ENCODE assay signal across 29 cellular contexts in genomic region chr14:64939817-64940190, GRCh38. TPM values are rescaled to one million over a fixed set of nuclear protein-coding genes. Genes with fewer than 3 reads are reported as not detected.
DNase-seq lines count a peak whose midpoint lies in the region; ATAC-seq and TF ChIP-seq lines count a peak whose summit lies in the region.
"Had no signal": no experiment of that assay in that cellular context is flagged by ENCODE, and none has a peak within 500 bp of the region (broad histone marks: within the 10 kb centered on the region; RNA-seq: fewer than 3 reads in every experiment).

No MANE protein-coding gene starts in this region.

- H3K4me2 ChIP-seq in hepatocyte: no peak overlapping the region

- DNase-seq in activated naive CD4-positive, alpha-beta T cell (lab: John Stamatoyannopoulos, UW): no peak
- DNase-seq in T-cell (no peak), hepatocyte (ENCODE audit: low spot score) (no peak), stomach (no peak), HFFc6 (no peak), midbrain (lab: John Stamatoyannopoulos, UW) (no peak)
- DNase-seq: activated gamma-delta T cell treated with Interleukin-2 at 50 U/mL for 16 hours; hypothalamus; KBM-7; lower lobe of right lung; NCI-H1092 treated with DMSO at 0.1 percent for 48 hours; NCI-H187 treated with DMSO at 0.1 percent for 48 hours; NCI-H2171; NCI-H510A; sigmoid colon; stimulated activated CD4-positive, alpha-beta T cell treated with anti-CD3 and anti-CD28 coated beads, Interleukin-12 subunit alpha, Interleukin-12 subunit beta, amount 100 ng/mL, for 4 hours; stimulated activated CD4-positive, alpha-beta T cell treated with anti-CD3 and anti-CD28 coated beads, Interleukin-2, amount 100 ng/mL, for 48 hours; T-helper 1 cell; tibial artery had no signal

- H3K4me1 ChIP-seq in hepatocyte (ENCODE audit: insufficient read depth): peaks cover 32% of the 10 kb centered on the region
- peaks cover 5 to 76% (median 52%) of the 10 kb centered on the region in 4 donors for H3K4me1 ChIP-seq in stomach
- H3K4me1 ChIP-seq: lower lobe of right lung had no signal

- no peak for ATAC-seq in T-cell (replicated peaks in 1 of 4)
- no peak for ATAC-seq in activated CD4-positive, CD25-positive, alpha-beta regulatory T cell treated with anti-CD3 and anti-CD28 coated beads, Interleukin-2, amount 50 U/mL, for 24 hours
- ATAC-seq: gastroesophageal sphincter, GM12878, lower lobe of right lung had no signal

- CTCF ChIA-PET in T-cell (lab: Charles Lee): interaction anchor here in 1 of 2 donors (1.0 kb wide), 1 partner anchor 48 kb away, joined by 3 read pairs; no protein-coding TSS in a partner anchor

- intact Hi-C loops in stomach (cut with DNase I; ENCODE audit: low total_unique reads): no loop called here

- H3K4me3 Mint-ChIP-seq in activated naive CD4-positive, alpha-beta T cell treated with anti-CD3 and anti-CD28 coated beads, Interleukin-2, amount 50 U/mL, for 24 hours: no peak overlapping the region
- H3K4me3 Mint-ChIP-seq in T-cell (no peak overlapping the region), HFFc6 (no peak overlapping the region)

- no peaks in the 10 kb centered on the region for H3K9me3 ChIP-seq in hepatocyte (ENCODE audit: low read depth)
- no peaks in the 10 kb centered on the region for H3K9me3 ChIP-seq in stomach
- H3K9me3 ChIP-seq: gastroesophageal sphincter, lower lobe of right lung, sigmoid colon, tibial artery had no signal

- H3K9me3 Mint-ChIP-seq in activated naive CD4-positive, alpha-beta T cell treated with anti-CD3 and anti-CD28 coated beads, Interleukin-2, amount 50 U/mL, for 24 hours: no peaks in the 10 kb centered on the region
- no peaks in the 10 kb centered on the region for H3K9me3 Mint-ChIP-seq in T-cell
- no peaks in the 10 kb centered on the region for H3K9me3 Mint-ChIP-seq in HFFc6

- no peaks in the 10 kb centered on the region for H3K9me2 ChIP-seq in hepatocyte (replicated peaks; ENCODE audit: insufficient read depth)

- peak overlapping the region; percentile 74 for H3K27ac ChIP-seq in hepatocyte
- H3K27ac ChIP-seq in stomach: peak overlapping the region in 4 of 5 donors; percentile 1 to 78 (median 48)
- H3K27ac ChIP-seq: gastroesophageal sphincter, lower lobe of right lung, RWPE1, sigmoid colon, tibial artery had no signal

- POLR2A ChIA-PET in T-cell (lab: Charles Lee): interaction anchor here in 1 of 2 donors (0.7 kb wide), 1 partner anchor 1037 kb away, joined by 3 read pairs; no protein-coding TSS in a partner anchor

- WGBS in hepatocyte (ENCODE audit: low lambda C conversion rate, missing lambda C conversion rate): 78% methylated on average over 3 of the region's 3 CpGs
- WGBS in stomach, 5 donors: 77 to 88% (median 81%) methylated on average over 3 of the region's 3 CpGs

- H3K36me3 ChIP-seq in hepatocyte (replicated peaks; ENCODE audit: insufficient read depth, low read depth) (no peaks in the 10 kb centered on the region), stomach (peaks cover 10 to 38% (median 35%) of the 10 kb centered on the region in 4 donors)

- H3K79me2 ChIP-seq in hepatocyte: peaks cover 22% of the 10 kb centered on the region

- TF ChIP-seq CTCF in hepatocyte (IDR thresholded peaks at IDR 0.05; ENCODE audit: poor library complexity) (no peak), stomach (IDR thresholded peaks at IDR 0.05) (no peak), HFFc6 (IDR thresholded peaks at IDR 0.05) (no peak)

- H3K36me3 Mint-ChIP-seq in activated naive CD4-positive, alpha-beta T cell treated with anti-CD3 and anti-CD28 coated beads, Interleukin-2, amount 50 U/mL, for 24 hours: peaks cover 6% of the 10 kb centered on the region
- H3K36me3 Mint-ChIP-seq in T-cell: peaks cover 55% of the 10 kb centered on the region
- H3K36me3 Mint-ChIP-seq in HFFc6 (ENCODE audit: low read depth): no peaks in the 10 kb centered on the region

- no peak for TF ChIP-seq POLR2A in stomach (IDR thresholded peaks at IDR 0.05)

- no peaks in the 10 kb centered on the region for H3K27me3 Mint-ChIP-seq in activated naive CD4-positive, alpha-beta T cell treated with anti-CD3 and anti-CD28 coated beads, Interleukin-2, amount 50 U/mL, for 24 hours
- H3K27me3 Mint-ChIP-seq in T-cell (no peaks in the 10 kb centered on the region), HFFc6 (ENCODE audit: insufficient read depth) (peaks cover 3% of the 10 kb centered on the region; the same call in 1 of the 2 replicates)

- H4K20me1 ChIP-seq in hepatocyte (ENCODE audit: insufficient read depth, poor library complexity, severe bottlenecking): no peaks in the 10 kb centered on the region

- no peak for TF ChIP-seq EP300 in stomach (IDR thresholded peaks at IDR 0.05)

- H3K27me3 ChIP-seq in hepatocyte (no peaks in the 10 kb centered on the region), stomach (no peaks in the 10 kb centered on the region)
- H3K27me3 ChIP-seq: gastroesophageal sphincter, sigmoid colon, tibial artery had no signal

- H3K4me1 Mint-ChIP-seq in activated naive CD4-positive, alpha-beta T cell treated with anti-CD3 and anti-CD28 coated beads, Interleukin-2, amount 50 U/mL, for 24 hours: peaks cover 82% of the 10 kb centered on the region
- peaks cover 79 to 88% (median 85%) of the 10 kb centered on the region in 3 donors for H3K4me1 Mint-ChIP-seq in T-cell
- peaks cover 7% of the 10 kb centered on the region; the same call in 1 of the 2 replicates for H3K4me1 Mint-ChIP-seq in HFFc6 (ENCODE audit: low read depth)

- H3K27ac Mint-ChIP-seq in activated naive CD4-positive, alpha-beta T cell treated with anti-CD3 and anti-CD28 coated beads, Interleukin-2, amount 50 U/mL, for 24 hours: peak overlapping the region; percentile 12
- H3K27ac Mint-ChIP-seq in T-cell: peak overlapping the region; percentile 33 to 75
- H3K27ac Mint-ChIP-seq in HFFc6: no peak overlapping the region

- no peak overlapping the region for H2AFZ ChIP-seq in hepatocyte

- H3K4me3 ChIP-seq in hepatocyte (no peak overlapping the region), stomach (peak overlapping the region in 2 of 4 donors; percentile 34 to 43)
- H3K4me3 ChIP-seq: gastroesophageal sphincter, GM12878, lower lobe of right lung, sigmoid colon, tibial artery had no signal

RNA-seq across cellular contexts. Expression of gene GPX2, which starts 2.7 kb away (rescaled TPM):
- total RNA-seq in T-cell (under 1 TPM in 3 of 5 donors, not detected in 2; 0.56 to 0.93 (median 0.89) TPM), hepatocyte (59.8 and 88.9 TPM in 2 replicates), stomach (100 to 1,000 TPM in 2 of 5 donors, 10 to 100 TPM in 3; 22.8 to 298 (median 48.4) TPM)
- polyA plus RNA-seq in hepatocyte (75.5 and 115 TPM in 2 replicates), stomach (100 to 1,000 TPM; 167 to 464 (median 301) TPM)
- not detected for total RNA-seq in HFFc6 (2021; fragmentation: NEBNext Ultra II Directional; extraction: Animal tissue kit (Norgen Biotek cat#: 25700))
- total RNA-seq: dermis microvascular lymphatic vessel endothelial cell, fibroblast of lung, GM12878, lower lobe of right lung, MCF 10A, posterior vena cava, SK-MEL-5 had no signal
- polyA plus RNA-seq: fibroblast of lung, GM12878 had no signal

RNA-seq across cellular contexts. Expression of gene CHURC1, which starts 25.5 kb away (rescaled TPM):
- 10 to 100 TPM; 57.6 to 99.7 (median 91.1) TPM for total RNA-seq in T-cell
- 62.4 and 71.1 TPM in 2 replicates for total RNA-seq in hepatocyte
- polyA plus RNA-seq in hepatocyte: 134 TPM in 2 replicates
- total RNA-seq in stomach: 100 to 1,000 TPM in 1 of 5 donors, 10 to 100 TPM in 4; 20.4 to 102 (median 43.3) TPM
- polyA plus RNA-seq in stomach: 10 to 100 TPM; 40.0 to 53.2 (median 41.7) TPM
- total RNA-seq in HFFc6 (2021; fragmentation: NEBNext Ultra II Directional; extraction: Animal tissue kit (Norgen Biotek cat#: 25700)): 10 to 100 TPM; 51.9 to 63.3 (median 59.2) TPM

RNA-seq across cellular contexts. Expression of gene RAB15, which starts 32.3 kb away (rescaled TPM):
- total RNA-seq in T-cell (1 to 10 TPM; 3.9 to 9.7 (median 4.3) TPM), hepatocyte (33.8 and 34.0 TPM in 2 replicates), stomach (10 to 100 TPM in 3 of 5 donors, 1 to 10 TPM in 2; 1.2 to 20.3 (median 11.0) TPM)
- polyA plus RNA-seq in hepatocyte (38.7 and 40.6 TPM in 2 replicates), stomach (10 to 100 TPM in 2 of 3 donors, 1 to 10 TPM in 1; 7.2 to 14.1 (median 11.9) TPM)
- 1 to 10 TPM; 3.5 to 5.7 (median 5.0) TPM for total RNA-seq in HFFc6 (2021; fragmentation: NEBNext Ultra II Directional; extraction: Animal tissue kit (Norgen Biotek cat#: 25700))

RNA-seq across cellular contexts. Expression of gene FNTB, which starts 46.9 kb away (rescaled TPM):
- total RNA-seq in T-cell: 10 to 100 TPM in 3 of 5 donors, 1 to 10 TPM in 2; 9.6 to 14.2 (median 10.4) TPM
- total RNA-seq in hepatocyte: 11.3 and 18.1 TPM in 2 replicates
- 19.5 and 24.3 TPM in 2 replicates for polyA plus RNA-seq in hepatocyte
- 10 to 100 TPM in 2 of 5 donors, 1 to 10 TPM in 2, not detected in 1; 2.9 to 18.3 (median 8.1) TPM for total RNA-seq in stomach
- polyA plus RNA-seq in stomach: 10 to 100 TPM in 1 of 3 donors, 1 to 10 TPM in 2; 6.1 to 10.6 (median 6.3) TPM
- 10 to 100 TPM; 14.1 to 22.7 (median 18.0) TPM for total RNA-seq in HFFc6 (2021; fragmentation: NEBNext Ultra II Directional; extraction: Animal tissue kit (Norgen Biotek cat#: 25700))

Comparison
In these comparisons a context has a peak if more than half of its experiments do, and no peak if none do; other contexts are left out.
1. RNA of gene GPX2, which starts 2.7 kb away (total RNA-seq): 59.8 to 88.9 TPM in hepatocyte and 22.8 to 298 TPM in stomach; 0.56 to 0.93 TPM in T-cell and not detected in HFFc6; every median in the first group is over 10 times any median in the second.